9 cellular contexts compared by ENCODE assay signal in genomic region chr20:52974155-52974554, GRCh38. TPM values are rescaled to one million over a fixed set of nuclear protein-coding genes. Genes with fewer than 3 reads are reported as not detected.
DNase-seq lines count a peak whose midpoint lies in the region; ATAC-seq and TF ChIP-seq lines count a peak whose summit lies in the region.
"Had no signal": no experiment of that assay in that cellular context is flagged by ENCODE, and none has a peak within 500 bp of the region (broad histone marks: within the 10 kb centered on the region; RNA-seq: fewer than 3 reads in every experiment).

No MANE protein-coding gene starts in this region.

- peak overlapping the region; percentile 81 for H3K4me3 ChIP-seq in CD4-positive, CD25-positive, alpha-beta regulatory T cell (ENCODE audit: low read depth, low read length)
- H3K4me3 ChIP-seq in dorsolateral prefrontal cortex (peak overlapping the region in 40 of 59 donors; percentile 10 to 69 (median 55)), psoas muscle (peak overlapping the region; percentile 61)

- 49 to 55% (median 52%) methylated on average over 5 of the region's 5 CpGs for WGBS in psoas muscle, 3 donors

- in situ Hi-C loops in KBM-7 (cut with MboI; ENCODE audit: low pct_unique_long_range_greater_than_20kb, low sequenced_read_pairs) = no loop called here

- peaks cover 0 to 4% (median 0%) of the 10 kb centered on the region in 7 donors for H3K9me3 Mint-ChIP-seq in CD4-positive, CD25-positive, alpha-beta regulatory T cell

- H3K27ac ChIP-seq in CD4-positive, CD25-positive, alpha-beta regulatory T cell (ENCODE audit: insufficient read depth, low read length, poor library complexity, severe bottlenecking) = peak overlapping the region; percentile 78
- H3K27ac ChIP-seq in dorsolateral prefrontal cortex (no peak overlapping the region), psoas muscle (no peak overlapping the region)

- H3K4me1 ChIP-seq in CD4-positive, CD25-positive, alpha-beta regulatory T cell (ENCODE audit: control insufficient read depth, insufficient read depth, low read length, poor library complexity, severe bottlenecking) = peaks cover 17% of the 10 kb centered on the region
- H3K4me1 ChIP-seq in psoas muscle = no peaks in the 10 kb centered on the region

- H3K4me3 Mint-ChIP-seq in CD4-positive, CD25-positive, alpha-beta regulatory T cell = peak overlapping the region; percentile 89 to 96 (median 94)

- intact Hi-C loops in dorsolateral prefrontal cortex (cut with DNase I) = no loop called here
- intact Hi-C loops in psoas muscle (cut with DNase I) = no loop called here

- no peaks in the 10 kb centered on the region for H3K36me3 ChIP-seq in CD4-positive, CD25-positive, alpha-beta regulatory T cell (ENCODE audit: control insufficient read depth, insufficient read depth, low read length)
- H3K36me3 ChIP-seq in psoas muscle (ENCODE audit: insufficient read depth in 1 of 2, low read depth in 1 of 2) = no peaks in the 10 kb centered on the region

- H3K27me3 ChIP-seq in CD4-positive, CD25-positive, alpha-beta regulatory T cell (ENCODE audit: control insufficient read depth, insufficient read depth, low read length) = peaks cover 3% of the 10 kb centered on the region
- H3K27me3 ChIP-seq in dorsolateral prefrontal cortex (peaks cover 0 to 55% (median 9%) of the 10 kb centered on the region in 45 donors), psoas muscle (ENCODE audit: insufficient read depth in 3 of 3, low read length in 2 of 3) (peaks cover 0 to 20% (median 8%) of the 10 kb centered on the region in 3 donors)

- H3K27ac Mint-ChIP-seq in CD4-positive, CD25-positive, alpha-beta regulatory T cell = peak overlapping the region; percentile 53 to 92 (median 86)

- H3K4me1 Mint-ChIP-seq in CD4-positive, CD25-positive, alpha-beta regulatory T cell = peaks cover 9 to 57% (median 26%) of the 10 kb centered on the region in 4 donors

- no peaks in the 10 kb centered on the region for H3K36me3 Mint-ChIP-seq in CD4-positive, CD25-positive, alpha-beta regulatory T cell

- peak; percentile 22 to 54 for ATAC-seq in CD4-positive, CD25-positive, alpha-beta regulatory T cell (ENCODE audit: low read depth in 2 of 2)
- ATAC-seq in SK-N-SH treated with all-trans-retinoic acid at 6 μM for 48 hours = no peak
- no peak for ATAC-seq in psoas muscle
- no peak for ATAC-seq in GM21825 (IDR thresholded peaks at IDR 0.05; ENCODE audit: unreplicated experiment)

- H3K27me3 Mint-ChIP-seq in CD4-positive, CD25-positive, alpha-beta regulatory T cell = peaks cover 16% of the 10 kb centered on the region

- TF ChIP-seq CTCF in dorsolateral prefrontal cortex (IDR thresholded peaks at IDR 0.05 in 54 of 56, conservative IDR thresholded peaks at IDR 0.05 in 2 of 56; ENCODE audit: low read depth in 1 of 56, partially characterized antibody in 56 of 56) (no peak), psoas muscle (IDR thresholded peaks at IDR 0.05) (no peak)

- DNase-seq in CD4-positive, CD25-positive, alpha-beta regulatory T cell = peak; percentile 46 to 62 (median 51)
- DNase-seq in dorsolateral prefrontal cortex (no peak), psoas muscle (no peak), NCI-H524 treated with DMSO at 0.1 percent for 48 hours (lab: John Stamatoyannopoulos, UW) (no peak), KBM-7 (no peak)
- no peak for DNase-seq in activated CD8-positive, alpha-beta memory T cell treated with anti-CD3 and anti-CD28 coated beads, Interleukin-2, amount 50 U/mL, for 48 hours

- no peaks in the 10 kb centered on the region for H3K9me3 ChIP-seq in CD4-positive, CD25-positive, alpha-beta regulatory T cell (ENCODE audit: control insufficient read depth in 2 of 2, low read length in 2 of 2)
- no peaks in the 10 kb centered on the region for H3K9me3 ChIP-seq in psoas muscle

TF ChIP-seq in SK-N-SH treated with all-trans-retinoic acid at 6 μM for 48 hours, 23 proteins besides CTCF, POLR2A, EP300 and RAD21:
- no peak for TF ChIP-seq ESRRG (CRISPR knock-in tag; IDR thresholded peaks at IDR 0.05)
- no peak for TF ChIP-seq CSDC2 (CRISPR knock-in tag; IDR thresholded peaks at IDR 0.05)
- TF ChIP-seq RARB (CRISPR knock-in tag; IDR thresholded peaks at IDR 0.05) = no peak
- TF ChIP-seq ZC3H10 (CRISPR knock-in tag; IDR thresholded peaks at IDR 0.05) = no peak
- no peak for TF ChIP-seq ZFP3 (CRISPR knock-in tag; IDR thresholded peaks at IDR 0.05)
- TF ChIP-seq BACH2 (CRISPR knock-in tag; IDR thresholded peaks at IDR 0.05; ENCODE audit: borderline replicate concordance) = no peak
- no peak for TF ChIP-seq PATZ1 (CRISPR knock-in tag; IDR thresholded peaks at IDR 0.05; ENCODE audit: borderline replicate concordance)
- TF ChIP-seq TSHZ2 (CRISPR knock-in tag; IDR thresholded peaks at IDR 0.05) = peak; percentile 94
- peak; percentile 70 for TF ChIP-seq ISL1 (CRISPR knock-in tag; IDR thresholded peaks at IDR 0.05)
- TF ChIP-seq GLIS3 (CRISPR knock-in tag; IDR thresholded peaks at IDR 0.05) = no peak
- no peak for TF ChIP-seq ZNF8 (CRISPR knock-in tag; IDR thresholded peaks at IDR 0.05)
- TF ChIP-seq TCF4 (CRISPR knock-in tag; IDR thresholded peaks at IDR 0.05; ENCODE audit: borderline replicate concordance) = no peak
- no peak for TF ChIP-seq ZNF565 (CRISPR knock-in tag; conservative IDR thresholded peaks at IDR 0.05; ENCODE audit: low read depth)
- TF ChIP-seq POU6F1 (CRISPR knock-in tag; IDR thresholded peaks at IDR 0.05; ENCODE audit: borderline replicate concordance, low read depth) = no peak

RNA-seq across cellular contexts. Expression of gene TSHZ2, which starts 2.0 kb away (rescaled TPM):
- 41.7 TPM for total RNA-seq in CD4-positive, CD25-positive, alpha-beta regulatory T cell
- polyA plus RNA-seq in CD4-positive, CD25-positive, alpha-beta regulatory T cell = 1 to 10 TPM in 3 of 4 donors, under 1 TPM in 1; 1.00 to 3.5 (median 1.9) TPM
- total RNA-seq in dorsolateral prefrontal cortex (10 to 100 TPM in 113 of 120 experiments, 1 to 10 TPM in 7; 4.9 to 37.1 (median 16.5) TPM), psoas muscle (1 to 10 TPM; 1.9 to 7.5 (median 3.6) TPM)
- under 1 TPM; 0.39 to 0.94 (median 0.66) TPM for polyA plus RNA-seq in psoas muscle
- total RNA-seq: osteocyte had no signal

Comparison
In these comparisons a context has a peak if more than half of its experiments do, and no peak if none do; other contexts are left out.
1. ATAC-seq: peak in CD4-positive, CD25-positive, alpha-beta regulatory T cell (2 of 2); none in SK-N-SH treated with all-trans-retinoic acid at 6 μM for 48 hours (single experiment), psoas muscle (0 of 4) and GM21825 (single experiment).
2. DNase-seq: peak in CD4-positive, CD25-positive, alpha-beta regulatory T cell (3 of 3); none in dorsolateral prefrontal cortex (0 of 10), psoas muscle (0 of 2), activated CD8-positive, alpha-beta memory T cell treated with anti-CD3 and anti-CD28 coated beads, Interleukin-2, amount 50 U/mL, for 48 hours (single experiment), NCI-H524 treated with DMSO at 0.1 percent for 48 hours (single experiment) and KBM-7 (single experiment).
3. Peak in every context shown above with its lines, with median percentiles within 50 percentile points of each other: H3K4me3 ChIP-seq.